Comparison of ENCODE assay signal across 29 cellular contexts in the genomic region with DNA sequence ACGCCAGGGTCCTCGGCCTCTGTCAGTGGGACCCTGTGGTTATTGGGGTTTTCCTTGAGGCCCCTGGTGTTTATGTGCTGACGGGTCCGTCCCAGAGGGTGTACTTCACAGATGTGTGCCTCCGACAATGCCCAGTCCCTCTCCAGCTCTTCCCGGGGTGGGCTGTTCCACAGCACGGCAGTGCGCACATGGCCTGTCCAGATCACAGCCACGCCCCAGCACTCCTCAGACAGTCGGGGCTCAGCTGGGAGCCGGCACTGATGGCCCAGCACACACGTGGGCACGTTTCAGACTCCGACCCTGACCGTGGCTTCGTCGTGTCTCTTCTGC. TPM values are rescaled to one million over a fixed set of nuclear protein-coding genes. Genes with fewer than 3 reads are reported as not detected.
"Had no signal": no experiment of that assay in that cellular context is flagged by ENCODE, and none has a peak within 500 bp of the region (broad histone marks: within the 10 kb centered on the region; RNA-seq: fewer than 3 reads in every experiment).

No MANE protein-coding gene starts in this region.

- H3K36me3 Mint-ChIP-seq: activated naive CD8-positive, alpha-beta T cell; natural killer cell treated with Interleukin-12 subunit alpha and Interleukin-12 subunit beta and Interleukin-15 and Interleukin-18, amount 100 ng/mL, for 72 hours; stimulated activated effector memory CD8-positive, alpha-beta T cell treated with anti-CD3 and anti-CD28 coated beads, Interleukin-12 subunit alpha, Interleukin-12 subunit beta, amount 100 ng/mL, for 72 hours had no signal

- H3K4me3 ChIP-seq: body of pancreas, coronary artery, dorsolateral prefrontal cortex, mucosa of descending colon, right lobe of liver, skin epidermis, thoracic aorta, vagina had no signal

- H3K9me3 ChIP-seq: body of pancreas, mucosa of descending colon, right lobe of liver, thoracic aorta, vagina had no signal

- H3K9me3 Mint-ChIP-seq: natural killer cell treated with Interleukin-12 subunit alpha and Interleukin-12 subunit beta and Interleukin-15 and Interleukin-18, amount 100 ng/mL, for 72 hours; stimulated activated effector memory CD8-positive, alpha-beta T cell treated with anti-CD3 and anti-CD28 coated beads, Interleukin-12 subunit alpha, Interleukin-12 subunit beta, amount 100 ng/mL, for 72 hours; stimulated activated naive CD8-positive, alpha-beta T cell treated with anti-CD3 and anti-CD28 coated beads, Interleukin-15, Interleukin-2, amounts not matched to agents 100 ng/mL and 50 ng/mL, for 24 hours; T-helper 2 cell treated with Interferon-gamma antibody and Interleukin-4, amounts not matched to agents 5 μg/mL and 100 μg/mL, for 36 hours had no signal

- FAIRE-seq: frontal cortex, keratinocyte had no signal

- H3K4me1 ChIP-seq: body of pancreas, right lobe of liver had no signal

- H3K27ac Mint-ChIP-seq: activated naive CD8-positive, alpha-beta T cell; natural killer cell treated with Interleukin-12 subunit alpha and Interleukin-12 subunit beta and Interleukin-15 and Interleukin-18, amount 100 ng/mL, for 72 hours; stimulated activated effector memory CD8-positive, alpha-beta T cell treated with anti-CD3 and anti-CD28 coated beads, Interleukin-12 subunit alpha, Interleukin-12 subunit beta, amount 100 ng/mL, for 72 hours; stimulated activated naive CD8-positive, alpha-beta T cell treated with anti-CD3 and anti-CD28 coated beads, Interleukin-15, Interleukin-2, amounts not matched to agents 100 ng/mL and 50 ng/mL, for 24 hours; T-helper 2 cell treated with Interferon-gamma antibody and Interleukin-4, amounts not matched to agents 5 μg/mL and 100 μg/mL, for 36 hours had no signal

- H3K4me1 Mint-ChIP-seq: stimulated activated effector memory CD8-positive, alpha-beta T cell treated with anti-CD3 and anti-CD28 coated beads, Interleukin-12 subunit alpha, Interleukin-12 subunit beta, amount 100 ng/mL, for 72 hours had no signal

- H3K27me3 Mint-ChIP-seq: activated naive CD8-positive, alpha-beta T cell; natural killer cell treated with Interleukin-12 subunit alpha and Interleukin-12 subunit beta and Interleukin-15 and Interleukin-18, amount 100 ng/mL, for 72 hours; stimulated activated naive CD8-positive, alpha-beta T cell treated with anti-CD3 and anti-CD28 coated beads, Interleukin-15, Interleukin-2, amounts not matched to agents 100 ng/mL and 50 ng/mL, for 24 hours had no signal

- H3K4me3 Mint-ChIP-seq: activated naive CD8-positive, alpha-beta T cell; natural killer cell treated with Interleukin-12 subunit alpha and Interleukin-12 subunit beta and Interleukin-15 and Interleukin-18, amount 100 ng/mL, for 72 hours; stimulated activated effector memory CD8-positive, alpha-beta T cell treated with anti-CD3 and anti-CD28 coated beads, Interleukin-12 subunit alpha, Interleukin-12 subunit beta, amount 100 ng/mL, for 72 hours; stimulated activated naive CD8-positive, alpha-beta T cell treated with anti-CD3 and anti-CD28 coated beads, Interleukin-15, Interleukin-2, amounts not matched to agents 100 ng/mL and 50 ng/mL, for 24 hours; T-helper 2 cell treated with Interferon-gamma antibody and Interleukin-4, amounts not matched to agents 5 μg/mL and 100 μg/mL, for 36 hours had no signal

- DNase-seq: activated CD4-positive, alpha-beta T cell treated with anti-CD3 and anti-CD28 coated beads for 48 hours; activated CD4-positive, alpha-beta T cell treated with anti-CD3 and anti-CD28 coated beads, Interleukin-2, amount 50 U/mL, for 48 hours; activated CD8-positive, alpha-beta memory T cell treated with anti-CD3 and anti-CD28 coated beads for 24 hours; activated effector memory CD4-positive, alpha-beta T cell treated with Interleukin-2 at 50 U/mL for 16 hours; activated naive CD4-positive, alpha-beta T cell treated with Interleukin-2 at 50 U/mL for 16 hours; body of pancreas; cerebellar nuclear complex; effector memory CD4-positive, alpha-beta T cell; hippocampal formation; stimulated activated CD4-positive, alpha-beta T cell treated with anti-CD3 and anti-CD28 coated beads, Interleukin-4, amount 100 ng/mL, for 24 hours; T-helper 1 cell; trophoblast cell had no signal

- H3K27me3 ChIP-seq: body of pancreas, dorsolateral prefrontal cortex, right lobe of liver, vagina had no signal

- ATAC-seq: body of pancreas; mucosa of descending colon; natural killer cell treated with Interleukin-12 subunit alpha and Interleukin-12 subunit beta and Interleukin-15 and Interleukin-18, amount 100 ng/mL, for 72 hours; right lobe of liver; stimulated activated effector memory CD8-positive, alpha-beta T cell treated with anti-CD3 and anti-CD28 coated beads, Interleukin-12 subunit alpha, Interleukin-12 subunit beta, amount 100 ng/mL, for 72 hours had no signal

- H3K27ac ChIP-seq: body of pancreas, coronary artery, right lobe of liver, skin epidermis, thoracic aorta, vagina had no signal

RNA-seq across cellular contexts. Expression of a gene that starts 16.9 kb away (rescaled TPM):
- total RNA-seq: body of pancreas; lung microvascular endothelial cell; myocyte; natural killer cell treated with Interleukin-12 subunit alpha and Interleukin-12 subunit beta and Interleukin-15 and Interleukin-18, amount 100 ng/mL, for 72 hours; thoracic aorta; vagina had no signal
- polyA plus RNA-seq: keratinocyte had no signal

RNA-seq across cellular contexts. Expression of a gene that starts 33.9 kb away (rescaled TPM):
- total RNA-seq: natural killer cell treated with Interleukin-12 subunit alpha and Interleukin-12 subunit beta and Interleukin-15 and Interleukin-18, amount 100 ng/mL, for 72 hours; osteoblast had no signal
- polyA plus RNA-seq: keratinocyte had no signal
